Comparison of ENCODE assay signal across 13 cellular contexts in the genomic region with DNA sequence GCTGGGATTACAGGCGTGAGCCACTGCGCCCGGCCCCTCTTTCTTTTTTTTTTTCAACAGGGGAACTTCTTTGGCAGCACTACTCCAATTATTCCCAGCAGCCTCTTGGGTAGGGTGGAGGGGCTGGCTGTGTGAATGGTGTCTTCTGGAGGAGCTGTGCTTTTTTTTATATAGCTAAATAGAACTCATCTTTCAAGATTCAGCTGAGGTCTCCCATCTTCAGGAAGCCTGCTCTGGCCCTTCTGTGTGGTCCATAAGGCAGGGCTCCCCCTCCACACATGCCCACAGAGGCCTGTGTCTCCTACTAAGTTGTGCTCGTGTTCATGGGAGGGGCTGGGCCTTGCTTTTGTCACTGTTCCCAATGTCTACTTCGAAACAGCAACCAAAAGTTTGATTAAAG.
DNase-seq lines count a peak whose midpoint lies in the region; ATAC-seq and TF ChIP-seq lines count a peak whose summit lies in the region.
"Had no signal": no experiment of that assay in that cellular context is flagged by ENCODE, and none has a peak within 500 bp of the region (broad histone marks: within the 10 kb centered on the region; RNA-seq: fewer than 3 reads in every experiment).

No MANE protein-coding gene starts in this region.

- H3K27me3 ChIP-seq in BLaER1 treated with 17β-estradiol and CSF1 and Interleukin-3, amounts not matched to agents 10 nM and 100 nM: no peaks in the 10 kb centered on the region
- H3K27me3 ChIP-seq in lung (ENCODE audit: control insufficient read depth, insufficient read depth) (no peaks in the 10 kb centered on the region), smooth muscle cell (ENCODE audit: low read depth) (no peaks in the 10 kb centered on the region), foreskin keratinocyte (no peaks in the 10 kb centered on the region), brain microvascular endothelial cell (replicated peaks) (no peaks in the 10 kb centered on the region)

- no peak overlapping the region for H3K27ac ChIP-seq in BLaER1 treated with 17β-estradiol and CSF1 and Interleukin-3, amounts not matched to agents 10 nM and 100 nM
- peak overlapping the region; percentile 83 to 89 for H3K27ac ChIP-seq in coronary artery
- peak overlapping the region; percentile 61 to 70 for H3K27ac ChIP-seq in lung (ENCODE audit: low read depth in 1 of 2, low read length in 1 of 2)
- H3K27ac ChIP-seq in smooth muscle cell (ENCODE audit: low read depth): peak overlapping the region; percentile 70
- no peak overlapping the region for H3K27ac ChIP-seq in foreskin keratinocyte
- no peak overlapping the region for H3K27ac ChIP-seq in brain microvascular endothelial cell

- H3K4me1 ChIP-seq in BLaER1 treated with 17β-estradiol and CSF1 and Interleukin-3, amounts not matched to agents 10 nM and 100 nM: peaks cover 6 to 30% (median 21%) of the 10 kb centered on the region in 10 experiments
- H3K4me1 ChIP-seq in lung (ENCODE audit: control insufficient read depth in 2 of 2, insufficient read depth in 2 of 2, low read length in 2 of 2) (peaks cover 4 to 6% of the 10 kb centered on the region in 2 donors), smooth muscle cell (ENCODE audit: low read depth) (peaks cover 12% of the 10 kb centered on the region), foreskin keratinocyte (no peaks in the 10 kb centered on the region)

- H3K4me3 ChIP-seq in BLaER1 treated with 17β-estradiol and CSF1 and Interleukin-3, amounts not matched to agents 10 nM and 100 nM: no peak overlapping the region
- H3K4me3 ChIP-seq in coronary artery (no peak overlapping the region), lung (no peak overlapping the region), smooth muscle cell (no peak overlapping the region), brain microvascular endothelial cell (ENCODE audit: low read depth, low read length) (no peak overlapping the region)

- peaks cover 7% of the 10 kb centered on the region for H3K79me2 ChIP-seq in smooth muscle cell (ENCODE audit: low read depth)

- in situ Hi-C loops in brain microvascular endothelial cell (cut with HindIII; ENCODE audit: low pct_ligation_motif_present, low sequenced_read_pairs): no loop called here

- peak overlapping the region in 9 of 11 experiments; percentile 9 to 53 (median 26); a peak in 11 of 22 replicates for H3K4me2 ChIP-seq in BLaER1 treated with 17β-estradiol and CSF1 and Interleukin-3, amounts not matched to agents 10 nM and 100 nM
- H3K4me2 ChIP-seq in smooth muscle cell: peak overlapping the region; percentile 43

- WGBS in lung, 2 donors: 78 to 82% methylated on average over 5 of the region's 5 CpGs
- WGBS in smooth muscle cell (ENCODE audit: low lambda C conversion rate): 80% methylated on average over 5 of the region's 5 CpGs

- peaks cover 0 to 24% (median 0%) of the 10 kb centered on the region in 11 experiments; a peak in 4 of 22 replicates for H3K36me3 ChIP-seq in BLaER1 treated with 17β-estradiol and CSF1 and Interleukin-3, amounts not matched to agents 10 nM and 100 nM
- H3K36me3 ChIP-seq in lung (ENCODE audit: control insufficient read depth in 2 of 2, insufficient read depth in 2 of 2, low read length in 2 of 2) (peaks cover 0 to 12% of the 10 kb centered on the region in 2 donors), smooth muscle cell (ENCODE audit: low read depth) (no peaks in the 10 kb centered on the region), brain microvascular endothelial cell (replicated peaks) (peaks cover 61% of the 10 kb centered on the region)

- TF ChIP-seq CTCF in coronary artery (IDR thresholded peaks at IDR 0.05) (no peak), lung (IDR thresholded peaks at IDR 0.05; ENCODE audit: control extremely low read depth, extremely low read depth) (no peak), smooth muscle cell (IDR thresholded peaks at IDR 0.05; ENCODE audit: borderline replicate concordance, insufficient read depth, poor library complexity, severe bottlenecking) (no peak), foreskin keratinocyte (conservative IDR thresholded peaks at IDR 0.05) (no peak), brain microvascular endothelial cell (IDR thresholded peaks at IDR 0.05; ENCODE audit: low read depth, low read length, missing control alignments) (no peak)

- 0 out of 22 replicates have a peak, but pooled peaks cover 0 to 5% (median 0%) of the 10 kb centered on the region in 11 experiments for H3K9me3 ChIP-seq in BLaER1 treated with 17β-estradiol and CSF1 and Interleukin-3, amounts not matched to agents 10 nM and 100 nM (replicated peaks in 1 of 11)
- H3K9me3 ChIP-seq in lung (ENCODE audit: control insufficient read depth in 2 of 2, insufficient read depth in 1 of 2, low read length in 1 of 2): no peaks in the 10 kb centered on the region
- H3K9me3 ChIP-seq in smooth muscle cell (replicated peaks; ENCODE audit: low read depth): no peaks in the 10 kb centered on the region

- peaks cover 0 to 5% (median 0%) of the 10 kb centered on the region in 11 experiments; a peak in 1 of 22 replicates for H4K20me1 ChIP-seq in BLaER1 treated with 17β-estradiol and CSF1 and Interleukin-3, amounts not matched to agents 10 nM and 100 nM
- no peaks in the 10 kb centered on the region for H4K20me1 ChIP-seq in smooth muscle cell (ENCODE audit: low read depth)

- ATAC-seq in lung (ENCODE audit: insufficient read depth, low FRiP score) (no peak), foreskin keratinocyte (no peak)
- ATAC-seq: activated T-cell treated with anti-CD3 and anti-CD28 coated beads, Interleukin-2, amount 50 U/mL, for 72 hours had no signal

- H2AFZ ChIP-seq in smooth muscle cell (ENCODE audit: low read depth): no peak overlapping the region

- peaks cover 10% of the 10 kb centered on the region for H3F3A ChIP-seq in smooth muscle cell (ENCODE audit: low read depth)

- peak; percentile 74 for DNase-seq in coronary artery (ENCODE audit: low spot score)
- DNase-seq in lung (ENCODE audit: low spot score): no peak
- no peak for DNase-seq in smooth muscle cell (lab: John Stamatoyannopoulos, UW; ENCODE audit: unreplicated experiment)
- no peak for DNase-seq in globus pallidus (ENCODE audit: low spot score)
- no peak for DNase-seq in cerebellar nuclear complex (lab: John Stamatoyannopoulos, UW)
- DNase-seq in foreskin keratinocyte: no peak
- no peak for DNase-seq in brain microvascular endothelial cell
- DNase-seq: activated T-cell treated with anti-CD3 and anti-CD28 coated beads, Interleukin-2, amount 50 U/mL, for 72 hours; CD4-positive, CD25-positive, alpha-beta regulatory T cell; NCI-H1092 treated with DMSO at 0.1 percent for 48 hours; NCI-H526 treated with DMSO at 0.1 percent for 48 hours; SHP77 had no signal

- no peak overlapping the region for H3K9ac ChIP-seq in BLaER1 treated with 17β-estradiol and CSF1 and Interleukin-3, amounts not matched to agents 10 nM and 100 nM
- H3K9ac ChIP-seq in smooth muscle cell (ENCODE audit: low read depth): no peak overlapping the region

Comparison
In these comparisons a context has a peak if more than half of its experiments do, and no peak if none do; other contexts are left out.
1. H3K27ac ChIP-seq: peak in coronary artery (2 of 2), lung (2 of 2) and smooth muscle cell (single experiment); none in BLaER1 treated with 17β-estradiol and CSF1 and Interleukin-3, amounts not matched to agents 10 nM and 100 nM (0 of 11), foreskin keratinocyte (single experiment) and brain microvascular endothelial cell (single experiment).